9 cellular contexts compared by ENCODE assay signal in the genomic region with DNA sequence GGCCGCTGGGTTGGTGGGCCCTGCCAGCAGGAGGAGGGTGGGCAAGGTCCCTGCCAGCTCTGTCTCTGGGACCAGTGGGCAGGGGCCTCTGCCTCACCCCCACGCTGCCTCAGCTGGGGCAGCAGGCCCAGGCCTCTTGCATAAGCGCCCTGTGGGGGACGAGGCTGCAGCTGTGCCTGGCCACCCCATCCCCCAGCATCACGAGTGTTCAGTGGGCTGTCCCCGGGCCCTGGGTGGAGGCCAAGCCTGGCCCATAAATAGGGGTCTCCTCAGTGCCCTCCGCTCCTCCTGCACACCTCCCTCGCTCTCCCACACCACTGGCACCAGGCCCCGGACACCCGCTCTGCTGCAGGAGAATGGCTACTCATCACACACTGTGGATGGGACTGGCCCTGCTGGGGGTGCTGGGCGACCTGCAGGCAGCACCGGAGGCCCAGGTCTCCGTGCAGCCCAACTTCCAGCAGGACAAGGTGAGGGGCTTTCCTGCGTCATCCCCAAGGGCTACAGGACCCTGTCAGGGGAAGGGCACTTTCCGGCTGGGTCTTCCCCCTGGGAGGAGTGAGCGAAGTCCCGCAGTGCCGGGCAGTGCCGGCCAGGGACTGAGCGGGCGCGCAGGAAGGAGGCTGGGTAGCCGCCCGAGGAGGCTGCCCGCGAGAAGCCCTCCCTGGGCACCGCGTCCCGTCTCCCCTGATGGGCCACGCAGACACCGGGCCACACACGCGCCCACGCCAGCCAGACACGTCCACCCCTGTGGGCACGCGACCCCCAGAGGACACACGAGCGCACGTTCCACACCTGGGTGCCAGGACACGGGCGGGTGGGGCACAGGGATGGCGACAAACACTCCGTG. TPM values are rescaled to one million over a fixed set of nuclear protein-coding genes. Genes with fewer than 3 reads are reported as not detected.
A peak's percentile ranks its signal among the peaks of the same experiment; 100 is the strongest.
DNase-seq lines count a peak whose midpoint lies in the region; ATAC-seq and TF ChIP-seq lines count a peak whose summit lies in the region.
"Had no signal": no experiment of that assay in that cellular context is flagged by ENCODE, and none has a peak within 500 bp of the region (broad histone marks: within the 10 kb centered on the region; RNA-seq: fewer than 3 reads in every experiment).

TSS of gene PTGDS (plus strand) at position 282 of the 850 bp plus-strand sequence. CDS start at position 357, 75 bp downstream.

- H3K27ac Mint-ChIP-seq in osteocyte (ENCODE audit: unreplicated experiment): no peak within 1 kb of the TSS

- H3K4me3 ChIP-seq in AG10803 (ENCODE audit: low read length): peak within 1 kb of the TSS; percentile 60

- DNase-seq in AG10803 (ENCODE audit: low read depth): peak; percentile 28
- DNase-seq in left cardiac atrium: peak; percentile 76
- DNase-seq in osteocyte (ENCODE audit: extremely low spot score, unreplicated experiment): no peak
- DNase-seq in NCI-H187 treated with DMSO at 0.1 percent for 48 hours (lab: John Stamatoyannopoulos, UW): no peak
- no peak for DNase-seq in COLO668 (lab: John Stamatoyannopoulos, UW; ENCODE audit: unreplicated experiment)

- TF ChIP-seq CTCF in AG10803 (conservative IDR thresholded peaks at IDR 0.05; ENCODE audit: low read length): no peak
- TF ChIP-seq CTCF in osteocyte (IDR thresholded peaks at IDR 0.05): no peak

- H3K9me3 Mint-ChIP-seq in osteocyte (ENCODE audit: unreplicated experiment): no peaks in the 10 kb centered on the region

- peak within 1 kb of the TSS; percentile 58 for H3K4me3 Mint-ChIP-seq in osteocyte (ENCODE audit: unreplicated experiment)

- no peak within 1 kb of the TSS for H3K27ac ChIP-seq in adipose tissue (ENCODE audit: low read depth, low read length)

- no peaks in the 10 kb centered on the region for H3K36me3 Mint-ChIP-seq in osteocyte (ENCODE audit: unreplicated experiment)

- H3K4me1 Mint-ChIP-seq in osteocyte (ENCODE audit: unreplicated experiment): peaks cover 4% of the 10 kb centered on the region

- no peaks in the 10 kb centered on the region for H3K27me3 Mint-ChIP-seq in osteocyte (ENCODE audit: unreplicated experiment)

- intact Hi-C loops in left cardiac atrium (cut with DNase I): no loop called here

- WGBS in adipose tissue, 3 donors: 28 to 40% (median 30%) methylated on average over 34 to 44 of the region's 44 CpGs

- ATAC-seq in left cardiac atrium (peak; percentile 19 to 62), GM21515 (IDR thresholded peaks at IDR 0.05; ENCODE audit: unreplicated experiment) (no peak), GM19395 (IDR thresholded peaks at IDR 0.05; ENCODE audit: unreplicated experiment) (no peak)

RNA-seq across cellular contexts. Expression of gene PTGDS, which starts in this region (rescaled TPM):
- polyA plus RNA-seq in adipose tissue: 100 to 1,000 TPM in 1 of 3 donors, 10 to 100 TPM in 2; 22.4 to 185 (median 74.9) TPM
- total RNA-seq in left cardiac atrium: 1,000 to 10,000 TPM; 3,329 to 4,014 TPM
- total RNA-seq in osteocyte: 123 and 129 TPM in 2 replicates
- total RNA-seq: activated CD8-positive, alpha-beta memory T cell treated with anti-CD3 and anti-CD28 coated beads for 36 hours had no signal

Comparison
In these comparisons a context has a peak if more than half of its experiments do, and no peak if none do; other contexts are left out.
1. RNA of gene PTGDS (total RNA-seq): 3,329 to 4,014 TPM in left cardiac atrium; 123 to 129 TPM in osteocyte; every median in the first group is over 10 times any median in the second.
2. DNase-seq: peak in AG10803 (single experiment) and left cardiac atrium (single experiment); none in osteocyte (single experiment), NCI-H187 treated with DMSO at 0.1 percent for 48 hours (single experiment) and COLO668 (single experiment).
3. ATAC-seq: peak in left cardiac atrium (2 of 2); none in GM21515 (single experiment) and GM19395 (single experiment).